Comparison of ENCODE assay signal across 8 cellular contexts in the genomic region with DNA sequence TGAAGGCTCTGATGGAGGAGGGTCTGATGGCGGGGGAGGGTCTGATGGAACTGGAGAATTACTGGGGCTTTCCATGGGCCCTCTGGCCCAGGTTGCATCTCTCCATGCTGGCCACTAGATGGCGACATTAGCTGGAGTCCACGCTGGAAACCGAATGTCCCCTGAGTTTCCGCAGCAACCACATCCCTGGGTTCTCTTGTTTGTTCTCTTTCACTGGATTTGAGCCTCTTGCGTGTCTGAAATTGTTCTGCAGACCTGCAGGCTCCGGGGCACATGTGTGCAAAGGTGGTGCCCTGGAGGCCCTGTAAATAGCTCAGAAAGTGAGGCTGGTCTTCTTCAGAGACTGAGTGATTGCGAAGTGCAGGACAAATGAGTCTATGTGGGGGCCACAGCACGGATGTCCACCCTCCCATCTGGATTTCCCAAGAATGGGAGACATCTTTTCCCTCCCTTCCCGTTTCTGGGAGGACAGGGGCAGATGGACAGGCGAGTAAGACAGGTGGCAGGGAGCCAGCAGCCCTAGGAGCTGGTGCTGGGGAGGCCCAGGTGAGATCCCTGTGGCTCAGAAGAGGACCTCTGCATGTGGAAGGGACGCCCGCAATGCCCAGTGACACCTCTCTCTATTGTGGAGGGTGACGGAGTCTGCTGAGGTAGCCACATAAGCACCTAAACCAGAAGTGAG.
DNase-seq lines count a peak whose midpoint lies in the region; ATAC-seq and TF ChIP-seq lines count a peak whose summit lies in the region.

No MANE protein-coding gene starts in this region.

- no peak overlapping the region for H3K4me3 ChIP-seq in RWPE2 (ENCODE audit: severe bottlenecking)
- H3K4me3 ChIP-seq in fibroblast of villous mesenchyme (ENCODE audit: low read depth, low read length), result no peak overlapping the region
- no peak overlapping the region for H3K4me3 ChIP-seq in neuronal stem cell (ENCODE audit: low read length in 2 of 2)

- H3K27ac Mint-ChIP-seq in activated T-helper 2 cell treated with anti-CD3 and anti-CD28 coated beads, Interferon-gamma antibody, Interleukin-2, Interleukin-4, amounts not matched to agents 10 μg/mL and 5 μg/mL and 100 μg/mL, durations not matched to agents 14 hours and 24 hours and 36 hours, result no peak overlapping the region

- H3K36me3 ChIP-seq in RWPE2 (ENCODE audit: low read depth), result no peaks in the 10 kb centered on the region
- H3K36me3 ChIP-seq in neuronal stem cell (replicated peaks in 1 of 2; ENCODE audit: control insufficient read depth in 2 of 2, insufficient read depth in 2 of 2, low read length in 2 of 2), result no peaks in the 10 kb centered on the region

- H4K8ac ChIP-seq in neuronal stem cell (ENCODE audit: low read depth, low read length), result no peak overlapping the region

- no peaks in the 10 kb centered on the region for H3K9me3 Mint-ChIP-seq in activated T-helper 2 cell treated with anti-CD3 and anti-CD28 coated beads, Interferon-gamma antibody, Interleukin-2, Interleukin-4, amounts not matched to agents 10 μg/mL and 5 μg/mL and 100 μg/mL, durations not matched to agents 14 hours and 24 hours and 36 hours

- H3K79me1 ChIP-seq in neuronal stem cell (ENCODE audit: low read depth, low read length), result no peaks in the 10 kb centered on the region

- peak; percentile 53 for DNase-seq in DMS153 (lab: John Stamatoyannopoulos, UW)
- DNase-seq in LHCN-M2 (ENCODE audit: low read depth), result peak; percentile 37
- no peak for DNase-seq in RWPE2 (ENCODE audit: low spot score)
- peak; percentile 58 for DNase-seq in activated T-helper 2 cell treated with anti-CD3 and anti-CD28 coated beads, Interferon-gamma antibody, Interleukin-2, Interleukin-4, amounts not matched to agents 10 μg/mL and 5 μg/mL and 100 μg/mL, durations not matched to agents 14 hours and 24 hours and 36 hours (ENCODE audit: low spot score)
- peak; percentile 53 for DNase-seq in fibroblast of villous mesenchyme (ENCODE audit: low read depth)
- peak; percentile 68 for DNase-seq in neuronal stem cell (ENCODE audit: low spot score)
- DNase-seq in superior temporal gyrus (ENCODE audit: extremely low spot score), result peak; percentile 92

- peak overlapping the region; percentile 49 for H3K23ac ChIP-seq in neuronal stem cell (ENCODE audit: low read depth, low read length, poor library complexity)

- H3K9me3 ChIP-seq in RWPE2 (ENCODE audit: severe bottlenecking), result no peaks in the 10 kb centered on the region
- no peaks in the 10 kb centered on the region for H3K9me3 ChIP-seq in neuronal stem cell (replicated peaks in 1 of 2; ENCODE audit: control insufficient read depth in 2 of 2, insufficient read depth in 1 of 2, low read depth in 1 of 2, low read length in 2 of 2)

- no peaks in the 10 kb centered on the region for H3K36me3 Mint-ChIP-seq in activated T-helper 2 cell treated with anti-CD3 and anti-CD28 coated beads, Interferon-gamma antibody, Interleukin-2, Interleukin-4, amounts not matched to agents 10 μg/mL and 5 μg/mL and 100 μg/mL, durations not matched to agents 14 hours and 24 hours and 36 hours (ENCODE audit: low read depth)

- peak overlapping the region; percentile 27 for H2AFZ ChIP-seq in neuronal stem cell (ENCODE audit: low read length)

- H3K27me3 Mint-ChIP-seq in activated T-helper 2 cell treated with anti-CD3 and anti-CD28 coated beads, Interferon-gamma antibody, Interleukin-2, Interleukin-4, amounts not matched to agents 10 μg/mL and 5 μg/mL and 100 μg/mL, durations not matched to agents 14 hours and 24 hours and 36 hours (ENCODE audit: low read depth), result peaks cover 3% of the 10 kb centered on the region

- H3K4me1 ChIP-seq in RWPE2 (ENCODE audit: insufficient read depth, poor library complexity, severe bottlenecking) (no peaks in the 10 kb centered on the region), neuronal stem cell (ENCODE audit: control insufficient read depth in 2 of 2, insufficient read depth in 1 of 2, low read depth in 1 of 2, low read length in 2 of 2) (peaks cover 3% of the 10 kb centered on the region in 2 donors)

- peak overlapping the region; percentile 40 for H3K14ac ChIP-seq in neuronal stem cell (ENCODE audit: low read length)

- H3K27me3 ChIP-seq in RWPE2 (ENCODE audit: insufficient read depth, poor library complexity, severe bottlenecking) (no peaks in the 10 kb centered on the region), neuronal stem cell (ENCODE audit: control insufficient read depth in 3 of 3, insufficient read depth in 3 of 3, low read depth in 1 of 3, low read length in 3 of 3) (peaks cover 0 to 10% (median 0%) of the 10 kb centered on the region in 3 experiments)

- H3K4ac ChIP-seq in neuronal stem cell (ENCODE audit: low read length), result peak overlapping the region; percentile 87

- H3K4me3 Mint-ChIP-seq in activated T-helper 2 cell treated with anti-CD3 and anti-CD28 coated beads, Interferon-gamma antibody, Interleukin-2, Interleukin-4, amounts not matched to agents 10 μg/mL and 5 μg/mL and 100 μg/mL, durations not matched to agents 14 hours and 24 hours and 36 hours (ENCODE audit: low read depth), result no peak overlapping the region

- H2BK120ac ChIP-seq in neuronal stem cell (ENCODE audit: low read depth, low read length), result no peak overlapping the region

- no peak overlapping the region for H2BK12ac ChIP-seq in neuronal stem cell (ENCODE audit: low read length)

- no peak overlapping the region for H4K91ac ChIP-seq in neuronal stem cell (ENCODE audit: low read depth, low read length, poor library complexity)

- H3K18ac ChIP-seq in neuronal stem cell (ENCODE audit: low read length), result peak overlapping the region; percentile 88

- peak overlapping the region; percentile 88 for H2AK5ac ChIP-seq in neuronal stem cell (ENCODE audit: low read depth, low read length)

- no peak overlapping the region for H3K9ac ChIP-seq in neuronal stem cell (ENCODE audit: low read depth, low read length, poor library complexity)

- peaks cover 6% of the 10 kb centered on the region for H3K4me1 Mint-ChIP-seq in activated T-helper 2 cell treated with anti-CD3 and anti-CD28 coated beads, Interferon-gamma antibody, Interleukin-2, Interleukin-4, amounts not matched to agents 10 μg/mL and 5 μg/mL and 100 μg/mL, durations not matched to agents 14 hours and 24 hours and 36 hours (ENCODE audit: low read depth)

- intact Hi-C loops in activated T-helper 2 cell treated with anti-CD3 and anti-CD28 coated beads, Interferon-gamma antibody, Interleukin-2, Interleukin-4, amounts not matched to agents 10 μg/mL and 5 μg/mL and 100 μg/mL, durations not matched to agents 14 hours and 24 hours and 36 hours (cut with micrococcal nuclease), result loop anchor here (1.0 to 10.0 kb wide), 2 partner anchors 113 to 309 kb away; no protein-coding TSS in a partner anchor

- H3K27ac ChIP-seq in RWPE2 (ENCODE audit: poor library complexity, severe bottlenecking) (no peak overlapping the region), neuronal stem cell (replicated peaks; ENCODE audit: low read length) (no peak overlapping the region)

- H2BK15ac ChIP-seq in neuronal stem cell (ENCODE audit: low read length), result peak overlapping the region; percentile 43

- H2BK5ac ChIP-seq in neuronal stem cell (ENCODE audit: low read length), result peak overlapping the region; percentile 4

- TF ChIP-seq CTCF in RWPE2 (IDR thresholded peaks at IDR 0.05; ENCODE audit: poor library complexity, severe bottlenecking) (peak; percentile 89), fibroblast of villous mesenchyme (IDR thresholded peaks at IDR 0.05; ENCODE audit: insufficient read depth, low read depth, low read length) (peak; percentile 93)

- no CpG with 5 or more reads among the region's 14 CpGs for WGBS in neuronal stem cell (ENCODE audit: extremely low coverage in 2 of 2, insufficient read length in 2 of 2, insufficient replicate concordance in 1 of 2), 2 donors

- ATAC-seq in RWPE2 (ENCODE audit: low read depth) (peak; percentile 70), HG02610 (IDR thresholded peaks at IDR 0.05; ENCODE audit: unreplicated experiment) (no peak)

- no peak overlapping the region for H3K4me2 ChIP-seq in neuronal stem cell (ENCODE audit: insufficient read depth, low read length, poor library complexity, severe bottlenecking)
